9 cellular contexts compared by ENCODE assay signal in genomic region chr4:98663226-98664006, GRCh38. TPM values are rescaled to one million over a fixed set of nuclear protein-coding genes. Genes with fewer than 3 reads are reported as not detected.
DNase-seq lines count a peak whose midpoint lies in the region; ATAC-seq and TF ChIP-seq lines count a peak whose summit lies in the region.
"Had no signal": no experiment of that assay in that cellular context is flagged by ENCODE, and none has a peak within 500 bp of the region (broad histone marks: within the 10 kb centered on the region; RNA-seq: fewer than 3 reads in every experiment).

No MANE protein-coding gene starts in this region.

- peak overlapping the region; percentile 65 to 89 (median 80) for H3K27ac ChIP-seq in spleen
- no peak overlapping the region for H3K27ac ChIP-seq in OCI-LY7 (ENCODE audit: low read depth, low read length, poor library complexity, severe bottlenecking)
- H3K27ac ChIP-seq in WERI-Rb-1, result no peak overlapping the region
- H3K27ac ChIP-seq: tibial artery had no signal

- peaks cover 36% of the 10 kb centered on the region for H3K4me1 ChIP-seq in Loucy (ENCODE audit: insufficient read depth, low read length, poor library complexity, severe bottlenecking)
- peaks cover 12 to 53% (median 37%) of the 10 kb centered on the region in 6 donors for H3K4me1 ChIP-seq in spleen
- no peaks in the 10 kb centered on the region for H3K4me1 ChIP-seq in OCI-LY7 (ENCODE audit: insufficient read depth, low read length, poor library complexity, severe bottlenecking)

- TF ChIP-seq CTCF in Loucy (conservative IDR thresholded peaks at IDR 0.05; ENCODE audit: low read length) (no peak), spleen (IDR thresholded peaks at IDR 0.05 in 8 of 11, conservative IDR thresholded peaks at IDR 0.05 in 3 of 11) (no peak), OCI-LY7 (conservative IDR thresholded peaks at IDR 0.05; ENCODE audit: low read length) (no peak), WERI-Rb-1 (IDR thresholded peaks at IDR 0.05; ENCODE audit: low read depth, low read length) (no peak)

- peak in 1 of 3 donors; percentile 4 for TF ChIP-seq POLR2A in spleen (IDR thresholded peaks at IDR 0.05)

- intact Hi-C loops in spleen (cut with DNase I; ENCODE audit: low total_unique reads) (no loop called here), OCI-LY7 (cut with micrococcal nuclease; ENCODE audit: unreplicated experiment) (no loop called here)

- peaks cover 9% of the 10 kb centered on the region; the same call in 1 of the 2 replicates for H3K9me3 ChIP-seq in Loucy (ENCODE audit: insufficient read depth, low read depth, low read length)
- H3K9me3 ChIP-seq in spleen, result no peaks in the 10 kb centered on the region
- no peaks in the 10 kb centered on the region for H3K9me3 ChIP-seq in OCI-LY7 (ENCODE audit: low read length)
- peaks cover 8% of the 10 kb centered on the region for H3K9me3 ChIP-seq in WERI-Rb-1 (ENCODE audit: severe bottlenecking)
- H3K9me3 ChIP-seq: tibial artery had no signal

- no peaks in the 10 kb centered on the region for H3K36me3 ChIP-seq in Loucy (ENCODE audit: insufficient read depth, low read length)
- no peaks in the 10 kb centered on the region for H3K36me3 ChIP-seq in spleen
- no peaks in the 10 kb centered on the region for H3K36me3 ChIP-seq in OCI-LY7 (ENCODE audit: insufficient read depth, low read length)
- H3K36me3 ChIP-seq in WERI-Rb-1, result no peaks in the 10 kb centered on the region
- H3K36me3 ChIP-seq: tibial artery had no signal

- peak; percentile 79 for DNase-seq in activated T-cell treated with anti-CD3 and anti-CD28 coated beads, Interleukin-2, amount 50 U/mL, for 48 hours
- DNase-seq in spleen (peak; percentile 82), NCI-H345 (lab: John Stamatoyannopoulos, UW) (no peak), OCI-LY7 (ENCODE audit: low spot score) (no peak), WERI-Rb-1 (no peak)

- no peaks in the 10 kb centered on the region for H3K79me2 ChIP-seq in Loucy (ENCODE audit: insufficient read depth, low read length)
- H3K79me2 ChIP-seq in OCI-LY7 (ENCODE audit: insufficient read depth, low read depth, low read length), result no peaks in the 10 kb centered on the region

- H3F3A ChIP-seq in Loucy (ENCODE audit: low read depth), result no peaks in the 10 kb centered on the region

- peak overlapping the region; percentile 1; the same call in 1 of the 2 replicates for H3K4me3 ChIP-seq in GM08714 (ENCODE audit: low read length)
- peak overlapping the region; percentile 39 for H3K4me3 ChIP-seq in Loucy (ENCODE audit: low read length, poor library complexity, severe bottlenecking)
- peak overlapping the region in 1 of 8 donors; percentile 40 for H3K4me3 ChIP-seq in spleen
- H3K4me3 ChIP-seq in OCI-LY7 (ENCODE audit: low read depth, low read length, poor library complexity, severe bottlenecking), result no peak overlapping the region
- no peak overlapping the region for H3K4me3 ChIP-seq in WERI-Rb-1 (ENCODE audit: low read depth, low read length)
- H3K4me3 ChIP-seq: tibial artery had no signal

- WGBS in spleen, 5 donors, result 23 to 38% (median 32%) methylated on average over 10 of the region's 10 CpGs

- H3K4me2 ChIP-seq in Loucy (ENCODE audit: low read depth, low read length, poor library complexity, severe bottlenecking), result peak overlapping the region; percentile 67
- H3K4me2 ChIP-seq in OCI-LY7 (ENCODE audit: low read length), result no peak overlapping the region

- POLR2A ChIA-PET in OCI-LY7 (lab: Charles Lee), result interaction anchor here (0.7 kb wide), 1 partner anchor 746 kb away, joined by 3 read pairs; no protein-coding TSS in a partner anchor

- H3K9me2 ChIP-seq in Loucy (replicated peaks; ENCODE audit: low read depth, low read length), result no peaks in the 10 kb centered on the region
- no peaks in the 10 kb centered on the region for H3K9me2 ChIP-seq in OCI-LY7 (ENCODE audit: insufficient read depth, low read length)

- H2AFZ ChIP-seq in Loucy (ENCODE audit: low read length) (peak overlapping the region; percentile 68), OCI-LY7 (ENCODE audit: low read length) (no peak overlapping the region)

- H3K27me3 ChIP-seq in Loucy (ENCODE audit: insufficient read depth, low read length, poor library complexity, severe bottlenecking) (no peaks in the 10 kb centered on the region), spleen (replicated peaks in 1 of 7) (peaks cover 0 to 11% (median 0%) of the 10 kb centered on the region in 7 donors), WERI-Rb-1 (ENCODE audit: insufficient read depth, low read depth, severe bottlenecking) (no peaks in the 10 kb centered on the region)
- H3K27me3 ChIP-seq: tibial artery had no signal

- H4K20me1 ChIP-seq in Loucy (ENCODE audit: insufficient read depth, low read length, poor library complexity, severe bottlenecking) (no peaks in the 10 kb centered on the region), OCI-LY7 (ENCODE audit: insufficient read depth, low read length) (no peaks in the 10 kb centered on the region)

- H3K9ac ChIP-seq in Loucy (ENCODE audit: low read depth, low read length, poor library complexity, severe bottlenecking), result peak overlapping the region; percentile 12

- ATAC-seq in GM21717 (IDR thresholded peaks at IDR 0.05; ENCODE audit: unreplicated experiment), result peak; percentile 74

- CTCF ChIA-PET in OCI-LY7 (lab: Charles Lee; ENCODE audit: unreplicated experiment), result no interaction called here

- no TSS peak for BruUV-seq in OCI-LY7 (replicated peaks; lab: Mats Ljungman, UMichigan)

RNA-seq across cellular contexts. Expression of gene TSPAN5, which starts 5.0 kb away (rescaled TPM):
- total RNA-seq in spleen (10 to 100 TPM; 14.9 to 33.6 (median 25.7) TPM), OCI-LY7 (2022) (not detected in 2 replicates)
- polyA plus RNA-seq in spleen, result 1 to 10 TPM; 4.6 to 6.5 (median 5.0) TPM
- not detected in 2 replicates for total RNA-seq in OCI-LY7 (2014; rRNA removed; shearing (Covaris generic))

Comparison
In these comparisons a context has a peak if more than half of its experiments do, and no peak if none do; other contexts are left out.
1. H3K4me3 ChIP-seq: peak in GM08714 (single experiment) and Loucy (single experiment); none in OCI-LY7 (single experiment) and WERI-Rb-1 (single experiment).
2. DNase-seq: peak in activated T-cell treated with anti-CD3 and anti-CD28 coated beads, Interleukin-2, amount 50 U/mL, for 48 hours (2 of 2) and spleen (single experiment); none in NCI-H345 (single experiment), OCI-LY7 (single experiment) and WERI-Rb-1 (single experiment).
3. H3K27ac ChIP-seq: peak in spleen (8 of 8); none in OCI-LY7 (single experiment) and WERI-Rb-1 (single experiment).
4. RNA of gene TSPAN5, which starts 5.0 kb away (total RNA-seq): 14.9 to 33.6 TPM in spleen; not detected in OCI-LY7; every median in the first group is over 10 times any median in the second.